Comparison of ENCODE assay signal across 11 cellular contexts in the genomic region with DNA sequence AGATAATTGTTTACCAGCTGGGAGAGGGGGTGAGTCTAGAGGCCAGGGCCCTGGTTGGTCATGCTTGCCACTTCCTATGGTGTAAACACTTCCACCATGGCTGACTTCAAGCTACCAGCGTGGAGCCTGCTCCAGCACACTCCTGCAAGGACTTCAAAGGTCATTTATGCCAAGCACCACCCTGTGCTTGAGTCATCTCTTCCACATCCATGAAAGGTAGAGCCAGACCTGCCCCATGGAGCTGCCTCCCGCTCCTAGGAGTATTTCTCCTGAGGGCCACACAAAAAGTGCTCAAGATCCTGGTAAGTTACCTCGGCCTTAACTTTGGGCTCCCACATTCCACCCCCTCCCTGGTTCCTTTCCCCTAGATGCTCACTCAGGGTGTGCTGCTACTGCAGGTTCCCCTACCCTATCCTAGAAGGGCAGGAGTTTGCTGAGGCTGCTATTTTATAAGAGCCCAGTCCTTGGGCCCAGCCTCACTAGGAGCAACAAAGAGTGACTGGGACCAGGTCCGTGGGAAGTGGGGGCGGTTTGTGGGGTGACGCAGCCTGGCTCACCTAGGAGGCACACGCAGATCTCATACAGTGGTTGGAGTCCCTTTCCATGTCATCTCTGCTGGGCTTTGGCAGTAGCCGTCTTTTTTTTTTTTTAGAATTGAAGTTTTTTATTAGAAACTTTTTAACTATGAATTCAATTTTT. TPM values are rescaled to one million over a fixed set of nuclear protein-coding genes. Genes with fewer than 3 reads are reported as not detected.
DNase-seq lines count a peak whose midpoint lies in the region; ATAC-seq and TF ChIP-seq lines count a peak whose summit lies in the region.
"Had no signal": no experiment of that assay in that cellular context is flagged by ENCODE, and none has a peak within 500 bp of the region (broad histone marks: within the 10 kb centered on the region; RNA-seq: fewer than 3 reads in every experiment).

No MANE protein-coding gene starts in this region.

- H3K4me3 Mint-ChIP-seq in activated T-cell treated with anti-CD3 and anti-CD28 coated beads, Interleukin-2, amount 50 U/mL, for 24 hours, result no peak overlapping the region
- H3K4me3 Mint-ChIP-seq in activated T-helper 17 cell treated with anti-CD3 and anti-CD28 coated beads, Interleukin-2, amount 50 U/mL, for 72 hours, result peak overlapping the region; percentile 10

- H3K9me3 Mint-ChIP-seq in activated T-cell treated with anti-CD3 and anti-CD28 coated beads, Interleukin-2, amount 50 U/mL, for 24 hours, result no peaks in the 10 kb centered on the region
- no peaks in the 10 kb centered on the region for H3K9me3 Mint-ChIP-seq in activated T-helper 17 cell treated with anti-CD3 and anti-CD28 coated beads, Interleukin-2, amount 50 U/mL, for 72 hours

- DNase-seq in activated T-cell treated with anti-CD3 and anti-CD28 coated beads, Interleukin-2, amount 50 U/mL, for 24 hours, result peak; percentile 42
- DNase-seq in activated T-cell treated with anti-CD3 and anti-CD28 coated beads for 4 hours (no peak), left colon (peak in 1 of 2 donors; percentile 21), suprapubic skin (ENCODE audit: low spot score in 2 of 2) (peak; percentile 56 to 71), COLO829 (ENCODE audit: low spot score) (no peak), amygdala (lab: John Stamatoyannopoulos, UW) (no peak)

- H3K27ac ChIP-seq in suprapubic skin, result peak overlapping the region; percentile 81
- H3K27ac ChIP-seq: cardiac muscle cell, VCaP had no signal

- TF ChIP-seq CTCF in suprapubic skin (IDR thresholded peaks at IDR 0.05), result no peak

- 57% methylated on average over 8 of the region's 8 CpGs for WGBS in suprapubic skin

- intact Hi-C loops in left colon (cut with DNase I, micrococcal nuclease), result no loop called here

- H3K27me3 ChIP-seq in suprapubic skin, result no peaks in the 10 kb centered on the region
- H3K27me3 ChIP-seq: cardiac muscle cell had no signal

- peak overlapping the region; percentile 69 for H3K27ac Mint-ChIP-seq in activated T-cell treated with anti-CD3 and anti-CD28 coated beads, Interleukin-2, amount 50 U/mL, for 24 hours
- peak overlapping the region; percentile 47 for H3K27ac Mint-ChIP-seq in activated T-helper 17 cell treated with anti-CD3 and anti-CD28 coated beads, Interleukin-2, amount 50 U/mL, for 72 hours

- no peaks in the 10 kb centered on the region for H3K36me3 ChIP-seq in suprapubic skin
- H3K36me3 ChIP-seq: cardiac muscle cell had no signal

- no peaks in the 10 kb centered on the region for H3K9me3 ChIP-seq in suprapubic skin

- peaks cover 73% of the 10 kb centered on the region for H3K4me1 ChIP-seq in suprapubic skin

- peak overlapping the region; percentile 44 for H3K4me3 ChIP-seq in suprapubic skin
- H3K4me3 ChIP-seq: cardiac muscle cell had no signal

- no peaks in the 10 kb centered on the region for H3K36me3 Mint-ChIP-seq in activated T-cell treated with anti-CD3 and anti-CD28 coated beads, Interleukin-2, amount 50 U/mL, for 24 hours (ENCODE audit: low read depth)
- H3K36me3 Mint-ChIP-seq in activated T-helper 17 cell treated with anti-CD3 and anti-CD28 coated beads, Interleukin-2, amount 50 U/mL, for 72 hours (ENCODE audit: low read depth), result no peaks in the 10 kb centered on the region

- no peak for TF ChIP-seq EP300 in suprapubic skin (IDR thresholded peaks at IDR 0.05)

- ATAC-seq in activated T-helper 17 cell treated with anti-CD3 and anti-CD28 coated beads, Interleukin-2, amount 50 U/mL, for 72 hours (replicated peaks), result peak; percentile 81
- ATAC-seq in left colon (peak; percentile 39), HG03342 (IDR thresholded peaks at IDR 0.05; ENCODE audit: unreplicated experiment) (no peak)

- H3K4me1 Mint-ChIP-seq in activated T-cell treated with anti-CD3 and anti-CD28 coated beads, Interleukin-2, amount 50 U/mL, for 24 hours (ENCODE audit: low read depth), result peaks cover 31% of the 10 kb centered on the region
- H3K4me1 Mint-ChIP-seq in activated T-helper 17 cell treated with anti-CD3 and anti-CD28 coated beads, Interleukin-2, amount 50 U/mL, for 72 hours, result peaks cover 8% of the 10 kb centered on the region

- H3K27me3 Mint-ChIP-seq in activated T-cell treated with anti-CD3 and anti-CD28 coated beads, Interleukin-2, amount 50 U/mL, for 24 hours, result peaks cover 16% of the 10 kb centered on the region
- peaks cover 18% of the 10 kb centered on the region for H3K27me3 Mint-ChIP-seq in activated T-helper 17 cell treated with anti-CD3 and anti-CD28 coated beads, Interleukin-2, amount 50 U/mL, for 72 hours

- no peak for TF ChIP-seq POLR2A in suprapubic skin (IDR thresholded peaks at IDR 0.05)

RNA-seq across cellular contexts. Expression of gene RAB7B, which starts 2.4 kb away (rescaled TPM):
- total RNA-seq in activated T-helper 17 cell treated with anti-CD3 and anti-CD28 coated beads, Interleukin-2, amount 50 U/mL, for 72 hours, result not detected
- total RNA-seq in left colon (1 to 10 TPM in 1 of 2 donors, under 1 TPM in 1; 0.34 to 2.3 TPM), suprapubic skin (10 to 100 TPM; 21.6 to 55.5 (median 26.8) TPM)

RNA-seq across cellular contexts. Expression of gene CTSE, which starts 22.9 kb away (rescaled TPM):
- not detected for total RNA-seq in activated T-helper 17 cell treated with anti-CD3 and anti-CD28 coated beads, Interleukin-2, amount 50 U/mL, for 72 hours
- total RNA-seq in left colon (10 to 100 TPM; 20.7 to 57.4 TPM), suprapubic skin (not detected)
- total RNA-seq: cardiac muscle cell, mononuclear cell had no signal

RNA-seq across cellular contexts. Expression of gene RHEX, which starts 52.2 kb away (rescaled TPM):
- not detected for total RNA-seq in activated T-helper 17 cell treated with anti-CD3 and anti-CD28 coated beads, Interleukin-2, amount 50 U/mL, for 72 hours
- total RNA-seq in left colon (1 to 10 TPM in 1 of 2 donors, under 1 TPM in 1; 0.43 to 1.6 TPM), suprapubic skin (1 to 10 TPM in 3 of 4 donors, not detected in 1; 1.2 to 2.8 (median 1.2) TPM)
- total RNA-seq: mononuclear cell had no signal

RNA-seq across cellular contexts. Expression of gene SLC26A9, which starts 57.5 kb away (rescaled TPM):
- not detected for total RNA-seq in activated T-helper 17 cell treated with anti-CD3 and anti-CD28 coated beads, Interleukin-2, amount 50 U/mL, for 72 hours
- total RNA-seq in left colon (not detected), suprapubic skin (1 to 10 TPM; 5.7 to 7.2 (median 6.6) TPM)
- total RNA-seq: mononuclear cell had no signal

Comparison
In these comparisons a context has a peak if more than half of its experiments do, and no peak if none do; other contexts are left out.
1. DNase-seq: peak in activated T-cell treated with anti-CD3 and anti-CD28 coated beads, Interleukin-2, amount 50 U/mL, for 24 hours (single experiment) and suprapubic skin (2 of 2); none in activated T-cell treated with anti-CD3 and anti-CD28 coated beads for 4 hours (single experiment), COLO829 (single experiment) and amygdala (0 of 56).
2. RNA of gene RAB7B, which starts 2.4 kb away (total RNA-seq): 21.6 to 55.5 TPM in suprapubic skin; 0.34 to 2.3 TPM in left colon and not detected in activated T-helper 17 cell treated with anti-CD3 and anti-CD28 coated beads, Interleukin-2, amount 50 U/mL, for 72 hours; every median in the first group is over 4 times any median in the second.
3. RNA of gene CTSE, which starts 22.9 kb away (total RNA-seq): 20.7 to 57.4 TPM in left colon; not detected in activated T-helper 17 cell treated with anti-CD3 and anti-CD28 coated beads, Interleukin-2, amount 50 U/mL, for 72 hours and not detected in suprapubic skin; every median in the first group is over 10 times any median in the second.